8 cellular contexts compared by ENCODE assay signal in genomic region chr16:361872-362701, GRCh38. TPM values are rescaled to one million over a fixed set of nuclear protein-coding genes. Genes with fewer than 3 reads are reported as not detected.
DNase-seq lines count a peak whose midpoint lies in the region; ATAC-seq, FAIRE-seq and TF ChIP-seq lines count a peak whose summit lies in the region.

No MANE protein-coding gene starts in this region.

- peaks cover 11% of the 10 kb centered on the region for H3K4me1 ChIP-seq in mammary epithelial cell (ENCODE audit: insufficient read depth, low read length)
- H3K4me1 ChIP-seq in keratinocyte (ENCODE audit: control insufficient read depth, extremely low read depth, insufficient read depth, low read length): no peaks in the 10 kb centered on the region

- H3K27me3 Mint-ChIP-seq in WTC11 (ENCODE audit: low read depth): no peaks in the 10 kb centered on the region

- TF ChIP-seq CTCF in WTC11 (IDR thresholded peaks at IDR 0.05) (0 out of 2 replicates have a peak, but pooled peaks have one; percentile 30), mammary epithelial cell (conservative IDR thresholded peaks at IDR 0.05 in 1 of 2, IDR thresholded peaks at IDR 0.05 in 1 of 2; ENCODE audit: extremely low read depth in 1 of 2, insufficient read depth in 1 of 2, low read depth in 1 of 2, low read length in 2 of 2) (peak; percentile 88 to 96), keratinocyte (optimal IDR thresholded peaks at IDR 0.05 in 1 of 3, IDR thresholded peaks at IDR 0.05 in 1 of 3, conservative IDR thresholded peaks at IDR 0.05 in 1 of 3; ENCODE audit: extremely low read depth in 1 of 3, insufficient read depth in 2 of 3, low read length in 3 of 3) (peak; percentile 82 to 99 (median 97))

- intact Hi-C loops in mammary epithelial cell (cut with micrococcal nuclease): loop anchor here (1.0 to 2.0 kb wide), 4 partner anchors 181 to 297 kb away; partner anchors contain the start of gene HBQ1

- H3K36me3 Mint-ChIP-seq in WTC11: peaks cover 6% of the 10 kb centered on the region

- peak overlapping the region; percentile 4 for H2AFZ ChIP-seq in mammary epithelial cell (ENCODE audit: low read depth, low read length)
- H2AFZ ChIP-seq in keratinocyte (ENCODE audit: control insufficient read depth, low read length): no peak overlapping the region

- POLR2A ChIA-PET in WTC11 (lab: Charles Lee): interaction anchor here (0.6 to 0.7 kb wide), 2 partner anchors 19 to 40 kb away, joined by 3 read pairs; partner anchors contain the start of gene DECR2

- ATAC-seq in WTC11 (peak; percentile 79), HG03565 (IDR thresholded peaks at IDR 0.05; ENCODE audit: unreplicated experiment) (no peak)

- H3K4me3 ChIP-seq in mammary epithelial cell (replicated peaks in 1 of 3; ENCODE audit: insufficient read depth in 1 of 3, low read depth in 2 of 3, low read length in 3 of 3) (peak overlapping the region in 1 of 3 experiments; percentile 20), keratinocyte (ENCODE audit: control insufficient read depth in 2 of 3, extremely low read depth in 1 of 3, insufficient read depth in 2 of 3, low read depth in 1 of 3, low read length in 3 of 3) (no peak overlapping the region)

- no peaks in the 10 kb centered on the region for H3K79me2 ChIP-seq in mammary epithelial cell (ENCODE audit: insufficient read depth, low read length)
- no peaks in the 10 kb centered on the region for H3K79me2 ChIP-seq in keratinocyte (ENCODE audit: control insufficient read depth, insufficient read depth, low read length)

- DNase-seq in CD1c-positive myeloid dendritic cell (ENCODE audit: extremely low spot score) (peak; percentile 76), H54 (ENCODE audit: insufficient read length, low spot score) (peak; percentile 98), NCI-H2171 treated with DMSO at 0.1 percent for 48 hours (lab: John Stamatoyannopoulos, UW) (peak; percentile 79), WTC11 (ENCODE audit: low spot score) (peak; percentile 83), mammary epithelial cell (peak; percentile 73), keratinocyte (ENCODE audit: low read depth, low spot score) (no peak)
- peak; percentile 76 for DNase-seq in stimulated activated CD4-positive, alpha-beta T cell treated with anti-CD3 and anti-CD28 coated beads, Interleukin-1b, Interleukin-23, amount 100 ng/mL, for 48 hours

- in situ Hi-C loops in mammary epithelial cell (cut with MboI; ENCODE audit: low sequenced_read_pairs in 2 of 2): no loop called here

- dilution Hi-C loops in mammary epithelial cell (cut with HindIII; ENCODE audit: low sequenced_read_pairs) (loop anchor here (5.0 kb wide), 3 partner anchors 40 to 65 kb away; no protein-coding TSS in a partner anchor), keratinocyte (cut with MboI; ENCODE audit: extremely low pct_ligation_motif_present, low sequenced_read_pairs) (no loop called here)

- H3K27me3 ChIP-seq in mammary epithelial cell (ENCODE audit: insufficient read depth, low read length): no peaks in the 10 kb centered on the region
- H3K27me3 ChIP-seq in keratinocyte (ENCODE audit: control insufficient read depth, extremely low read depth, insufficient read depth, low read length): peaks cover 9% of the 10 kb centered on the region

- no peaks in the 10 kb centered on the region for H3K9me1 ChIP-seq in keratinocyte (ENCODE audit: control insufficient read depth, extremely low read depth, insufficient read depth, low read length)

- H3K9me3 Mint-ChIP-seq in WTC11: no peaks in the 10 kb centered on the region

- H3K4me2 ChIP-seq in mammary epithelial cell (ENCODE audit: insufficient read depth, low read depth, low read length): peak overlapping the region; percentile 69
- peak overlapping the region; percentile 29 for H3K4me2 ChIP-seq in keratinocyte (ENCODE audit: control insufficient read depth, extremely low read depth, insufficient read depth, low read depth, low read length)

- FAIRE-seq in H54 (lab: Jason Lieb, UNC) (no peak), keratinocyte (lab: Jason Lieb, UNC) (peak; percentile 56)

- CTCF ChIA-PET in WTC11 (lab: Charles Lee): interaction anchor here (0.5 to 2.7 kb wide), 47 partner anchors 8 to 309 kb away, joined by 3 to 42 read pairs (median 4); partner anchors contain the start of genes ARHGDIG, AXIN1, DECR2 and FAM234A
- CTCF ChIA-PET in mammary epithelial cell (lab: Charles Lee; ENCODE audit: low non-redundant PET): interaction anchor here (0.6 to 1.8 kb wide), 4 partner anchors 9 to 290 kb away, joined by 3 to 24 read pairs (median 11); partner anchors contain the start of gene AXIN1

- no peak for TF ChIP-seq POLR2A in H54 (IDR thresholded peaks at IDR 0.05; ENCODE audit: low read depth, low read length)

- BruUV-seq in mammary epithelial cell (replicated peaks; lab: Mats Ljungman, UMichigan): no TSS peak

- WGBS in mammary epithelial cell (ENCODE audit: low coverage, missing lambda C conversion rate): 10% methylated on average over 24 of the region's 30 CpGs

- H3K4me1 Mint-ChIP-seq in WTC11: no peaks in the 10 kb centered on the region

- H3K36me3 ChIP-seq in mammary epithelial cell (ENCODE audit: insufficient read depth, low read length) (no peaks in the 10 kb centered on the region), keratinocyte (ENCODE audit: control insufficient read depth in 2 of 2, extremely low read depth in 1 of 2, insufficient read depth in 2 of 2, low read length in 2 of 2) (peaks cover 0 to 2% of the 10 kb centered on the region in 2 experiments)

- H3K27ac Mint-ChIP-seq in WTC11: no peak overlapping the region

- no peak overlapping the region for H3K27ac ChIP-seq in mammary epithelial cell (ENCODE audit: insufficient read depth, low read depth, low read length)
- no peak overlapping the region for H3K27ac ChIP-seq in keratinocyte (ENCODE audit: control insufficient read depth, insufficient read depth, low read length)

- H4K20me1 ChIP-seq in mammary epithelial cell (ENCODE audit: insufficient read depth, low read length) (no peaks in the 10 kb centered on the region), keratinocyte (ENCODE audit: control insufficient read depth, extremely low read depth, insufficient read depth, low read length) (no peaks in the 10 kb centered on the region)

- H3K4me3 Mint-ChIP-seq in WTC11: no peak overlapping the region

- H3K9me3 ChIP-seq in mammary epithelial cell (replicated peaks; ENCODE audit: insufficient read depth, low read length): no peaks in the 10 kb centered on the region
- H3K9me3 ChIP-seq in keratinocyte (ENCODE audit: control insufficient read depth, low read depth, low read length): no peaks in the 10 kb centered on the region

- no peak overlapping the region for H3K9ac ChIP-seq in mammary epithelial cell (ENCODE audit: insufficient read depth, low read length)
- H3K9ac ChIP-seq in keratinocyte (ENCODE audit: control insufficient read depth, extremely low read depth, insufficient read depth, low read length): no peak overlapping the region

RNA-seq across cellular contexts. Expression of gene MRPL28, which starts 8.3 kb away (rescaled TPM):
- 119 to 144 TPM (median 140 TPM) in 3 replicates for total RNA-seq in WTC11 (2021)
- total RNA-seq in mammary epithelial cell: 10 to 100 TPM; 49.8 to 83.9 TPM
- 155 TPM for polyA plus RNA-seq in mammary epithelial cell
- polyA minus RNA-seq in mammary epithelial cell: 129 TPM
- polyA plus RNA-seq in keratinocyte: 115 to 142 TPM (median 128 TPM) in 3 replicates
- 15.8 TPM for polyA plus RNA-seq in keratinocyte (2011; ENCODE audit: low read depth)
- 91.8 and 171 TPM in 2 replicates for polyA plus RNA-seq in keratinocyte (2011; cell fraction: cytosol; rRNA removed)
- 77.5 and 95.9 TPM in 2 replicates for polyA plus RNA-seq in keratinocyte (2011; cell fraction: nucleus; rRNA removed)
- polyA plus RNA-seq in keratinocyte (2012; ENCODE audit: low replicate concordance): 49.9 and 148 TPM in 2 replicates
- 50.2 to 87.3 TPM (median 56.9 TPM) in 3 replicates for polyA minus RNA-seq in keratinocyte
- polyA minus RNA-seq in keratinocyte (2011; cell fraction: cytosol; rRNA and poly(A)+ RNA removed): 83.3 TPM
- 23.4 and 27.0 TPM in 2 replicates for polyA minus RNA-seq in keratinocyte (2011; cell fraction: nucleus; rRNA and poly(A)+ RNA removed)

RNA-seq across cellular contexts. Expression of gene AXIN1, which starts 9.6 kb away (rescaled TPM):
- total RNA-seq in WTC11 (2021) (48.0 to 50.3 TPM (median 48.9 TPM) in 3 replicates), mammary epithelial cell (10 to 100 TPM; 21.7 to 31.2 TPM)
- polyA plus RNA-seq in mammary epithelial cell (13.0 TPM), keratinocyte (8.8 to 13.3 TPM (median 11.4 TPM) in 3 replicates)
- polyA minus RNA-seq in mammary epithelial cell (10.6 TPM), keratinocyte (7.1 to 12.7 TPM (median 7.9 TPM) in 3 replicates)
- polyA plus RNA-seq in keratinocyte (2011; ENCODE audit: low read depth): 22.9 TPM
- 7.6 and 18.8 TPM in 2 replicates for polyA plus RNA-seq in keratinocyte (2011; cell fraction: cytosol; rRNA removed)
- polyA plus RNA-seq in keratinocyte (2011; cell fraction: nucleus; rRNA removed): 19.1 and 25.1 TPM in 2 replicates
- polyA plus RNA-seq in keratinocyte (2012; ENCODE audit: low replicate concordance): 15.1 and 18.0 TPM in 2 replicates
- 24.6 TPM for polyA minus RNA-seq in keratinocyte (2011; cell fraction: cytosol; rRNA and poly(A)+ RNA removed)
- 10.4 and 13.2 TPM in 2 replicates for polyA minus RNA-seq in keratinocyte (2011; cell fraction: nucleus; rRNA and poly(A)+ RNA removed)

RNA-seq across cellular contexts. Expression of gene PGAP6, which starts 19.7 kb away (rescaled TPM):
- total RNA-seq in WTC11 (2021): 104 to 108 TPM (median 107 TPM) in 3 replicates
- 10 to 100 TPM; 31.3 to 44.5 TPM for total RNA-seq in mammary epithelial cell
- 73.2 TPM for polyA plus RNA-seq in mammary epithelial cell
- 77.1 TPM for polyA minus RNA-seq in mammary epithelial cell
- 25.5 to 47.7 TPM (median 46.7 TPM) in 3 replicates for polyA plus RNA-seq in keratinocyte
- 11.1 TPM for polyA plus RNA-seq in keratinocyte (2011; ENCODE audit: low read depth)
- polyA plus RNA-seq in keratinocyte (2011; cell fraction: cytosol; rRNA removed): 31.2 and 69.0 TPM in 2 replicates
- polyA plus RNA-seq in keratinocyte (2011; cell fraction: nucleus; rRNA removed): 73.9 and 87.9 TPM in 2 replicates
- polyA plus RNA-seq in keratinocyte (2012; ENCODE audit: low replicate concordance): 17.3 and 45.4 TPM in 2 replicates
- polyA minus RNA-seq in keratinocyte: 59.0 to 184 TPM (median 84.8 TPM) in 3 replicates
- 97.6 TPM for polyA minus RNA-seq in keratinocyte (2011; cell fraction: cytosol; rRNA and poly(A)+ RNA removed)
- 39.6 and 42.3 TPM in 2 replicates for polyA minus RNA-seq in keratinocyte (2011; cell fraction: nucleus; rRNA and poly(A)+ RNA removed)

RNA-seq across cellular contexts. Expression of gene NME4, which starts 34.9 kb away (rescaled TPM):
- total RNA-seq in WTC11 (2021) (467 to 550 TPM (median 535 TPM) in 3 replicates), mammary epithelial cell (10 to 100 TPM; 64.7 to 74.4 TPM)
- polyA plus RNA-seq in mammary epithelial cell (88.6 TPM), keratinocyte (140 to 246 TPM (median 141 TPM) in 3 replicates)
- polyA minus RNA-seq in mammary epithelial cell (35.0 TPM), keratinocyte (73.3 to 166 TPM (median 132 TPM) in 3 replicates)
- 14.3 TPM for polyA plus RNA-seq in keratinocyte (2011; ENCODE audit: low read depth)
- 135 and 258 TPM in 2 replicates for polyA plus RNA-seq in keratinocyte (2011; cell fraction: cytosol; rRNA removed)
- 64.4 and 78.5 TPM in 2 replicates for polyA plus RNA-seq in keratinocyte (2011; cell fraction: nucleus; rRNA removed)
- polyA plus RNA-seq in keratinocyte (2012; ENCODE audit: low replicate concordance): 69.8 and 219 TPM in 2 replicates
- polyA minus RNA-seq in keratinocyte (2011; cell fraction: cytosol; rRNA and poly(A)+ RNA removed): 233 TPM
- polyA minus RNA-seq in keratinocyte (2011; cell fraction: nucleus; rRNA and poly(A)+ RNA removed): 24.5 and 31.2 TPM in 2 replicates

RNA-seq across cellular contexts. Expression of gene DECR2, which starts 39.6 kb away (rescaled TPM):
- total RNA-seq in WTC11 (2021) (37.8 to 43.6 TPM (median 40.7 TPM) in 3 replicates), mammary epithelial cell (10 to 100 TPM; 19.2 to 26.6 TPM)
- polyA plus RNA-seq in mammary epithelial cell (14.5 TPM), keratinocyte (14.2 to 28.1 TPM (median 18.8 TPM) in 3 replicates)
- polyA minus RNA-seq in mammary epithelial cell (10.2 TPM), keratinocyte (11.0 to 15.0 TPM (median 14.6 TPM) in 3 replicates)
- polyA plus RNA-seq in keratinocyte (2011; ENCODE audit: low read depth): 3.4 TPM
- 11.2 and 27.9 TPM in 2 replicates for polyA plus RNA-seq in keratinocyte (2011; cell fraction: cytosol; rRNA removed)
- polyA plus RNA-seq in keratinocyte (2011; cell fraction: nucleus; rRNA removed): 49.1 and 72.8 TPM in 2 replicates
- 18.5 and 22.1 TPM in 2 replicates for polyA plus RNA-seq in keratinocyte (2012; ENCODE audit: low replicate concordance)
- 36.4 TPM for polyA minus RNA-seq in keratinocyte (2011; cell fraction: cytosol; rRNA and poly(A)+ RNA removed)
- 16.1 and 16.4 TPM in 2 replicates for polyA minus RNA-seq in keratinocyte (2011; cell fraction: nucleus; rRNA and poly(A)+ RNA removed)

Comparison
In these comparisons a context has a peak if more than half of its experiments do, and no peak if none do; other contexts are left out.
1. CTCF ChIP-seq: peak in every context shown above with its lines; median percentile 97 in keratinocyte; 92 in mammary epithelial cell; 30 in WTC11.